In the genomic region with DNA sequence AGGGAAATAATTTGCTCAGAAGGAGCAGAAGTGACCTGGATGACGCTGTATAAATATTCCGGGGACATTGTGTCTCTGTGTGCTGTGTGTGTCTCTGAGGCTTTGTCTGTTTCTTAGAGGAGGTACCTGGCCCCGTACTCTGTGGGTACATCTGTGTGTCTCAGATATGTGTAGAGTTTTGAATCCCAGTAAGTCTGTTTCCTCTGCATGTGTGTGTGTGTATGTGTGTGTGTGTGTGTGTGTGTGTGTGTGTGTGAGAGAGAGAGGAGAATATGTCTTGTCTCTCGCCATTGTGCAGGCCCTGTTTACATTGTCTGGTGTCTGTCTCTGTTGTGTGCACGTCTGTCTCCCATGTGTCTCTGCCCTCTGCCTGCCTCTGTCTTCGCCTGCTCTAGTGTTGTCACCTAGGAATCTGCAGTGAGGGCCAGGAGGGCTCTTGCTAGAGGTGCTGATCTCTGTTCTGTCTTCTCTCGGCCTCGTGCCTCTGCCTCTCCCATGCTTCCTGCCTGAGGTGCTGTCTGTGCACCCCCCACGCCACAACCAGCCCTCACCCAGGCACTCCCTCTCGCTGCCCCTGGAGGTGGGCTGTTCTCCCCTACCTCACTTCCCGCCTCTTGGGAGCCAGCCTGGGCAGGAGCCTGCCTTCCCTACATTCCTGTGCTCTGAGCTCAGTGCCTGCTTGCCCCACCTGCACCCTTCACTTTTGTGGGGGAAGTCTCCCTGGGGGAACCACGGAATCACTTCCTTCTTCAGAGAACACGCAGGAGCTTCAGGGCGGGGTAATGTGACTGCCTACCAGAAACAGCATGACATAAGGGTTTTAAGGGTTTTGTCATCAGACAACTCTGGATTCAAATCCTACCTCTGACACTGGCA, we compare ENCODE assay signal across 1 cellular context.
TF ChIP-seq lines count a peak whose summit lies in the region.

No MANE protein-coding gene starts in this region.

TF ChIP-seq in K562, 482 proteins besides CTCF, POLR2A, EP300 and RAD21 (continued from another document and continues in another):
- TF ChIP-seq, protein P1, sequence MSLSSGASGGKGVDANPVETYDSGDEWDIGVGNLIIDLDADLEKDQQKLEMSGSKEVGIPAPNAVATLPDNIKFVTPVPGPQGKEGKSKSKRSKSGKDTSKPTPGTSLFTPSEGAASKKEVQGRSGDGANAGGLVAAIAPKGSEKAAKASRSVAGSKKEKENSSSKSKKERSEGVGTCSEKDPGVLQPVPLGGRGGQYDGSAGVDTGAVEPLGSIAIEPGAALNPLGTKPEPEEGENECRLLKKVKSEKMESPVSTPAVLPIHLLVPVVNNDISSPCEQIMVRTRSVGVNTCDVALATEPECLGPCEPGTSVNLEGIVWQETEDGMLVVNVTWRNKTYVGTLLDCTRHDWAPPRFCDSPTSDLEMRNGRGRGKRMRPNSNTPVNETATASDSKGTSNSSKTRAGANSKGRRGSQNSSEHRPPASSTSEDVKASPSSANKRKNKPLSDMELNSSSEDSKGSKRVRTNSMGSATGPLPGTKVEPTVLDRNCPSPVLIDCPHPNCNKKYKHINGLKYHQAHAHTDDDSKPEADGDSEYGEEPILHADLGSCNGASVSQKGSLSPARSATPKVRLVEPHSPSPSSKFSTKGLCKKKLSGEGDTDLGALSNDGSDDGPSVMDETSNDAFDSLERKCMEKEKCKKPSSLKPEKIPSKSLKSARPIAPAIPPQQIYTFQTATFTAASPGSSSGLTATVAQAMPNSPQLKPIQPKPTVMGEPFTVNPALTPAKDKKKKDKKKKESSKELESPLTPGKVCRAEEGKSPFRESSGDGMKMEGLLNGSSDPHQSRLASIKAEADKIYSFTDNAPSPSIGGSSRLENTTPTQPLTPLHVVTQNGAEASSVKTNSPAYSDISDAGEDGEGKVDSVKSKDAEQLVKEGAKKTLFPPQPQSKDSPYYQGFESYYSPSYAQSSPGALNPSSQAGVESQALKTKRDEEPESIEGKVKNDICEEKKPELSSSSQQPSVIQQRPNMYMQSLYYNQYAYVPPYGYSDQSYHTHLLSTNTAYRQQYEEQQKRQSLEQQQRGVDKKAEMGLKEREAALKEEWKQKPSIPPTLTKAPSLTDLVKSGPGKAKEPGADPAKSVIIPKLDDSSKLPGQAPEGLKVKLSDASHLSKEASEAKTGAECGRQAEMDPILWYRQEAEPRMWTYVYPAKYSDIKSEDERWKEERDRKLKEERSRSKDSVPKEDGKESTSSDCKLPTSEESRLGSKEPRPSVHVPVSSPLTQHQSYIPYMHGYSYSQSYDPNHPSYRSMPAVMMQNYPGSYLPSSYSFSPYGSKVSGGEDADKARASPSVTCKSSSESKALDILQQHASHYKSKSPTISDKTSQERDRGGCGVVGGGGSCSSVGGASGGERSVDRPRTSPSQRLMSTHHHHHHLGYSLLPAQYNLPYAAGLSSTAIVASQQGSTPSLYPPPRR (CRISPR knock-in tag; IDR thresholded peaks at IDR 0.05; ENCODE audit: borderline replicate concordance) = no peak
- no peak for TF ChIP-seq NRF1 (conservative IDR thresholded peaks at IDR 0.05 in 1 of 2, IDR thresholded peaks at IDR 0.05 in 1 of 2)
- TF ChIP-seq MTF1 (CRISPR knock-in tag; IDR thresholded peaks at IDR 0.05; ENCODE audit: borderline replicate concordance) = no peak
- peak; percentile 62 for TF ChIP-seq ZNF143 (CRISPR knock-in tag; IDR thresholded peaks at IDR 0.05)
- TF ChIP-seq PPARD (CRISPR knock-in tag; IDR thresholded peaks at IDR 0.05) = no peak
- peak; percentile 93; the same call in 1 of the 2 replicates for TF ChIP-seq LARP7 (IDR thresholded peaks at IDR 0.05)
- 0 out of 2 replicates have a peak, but pooled peaks have one; percentile 33 for TF ChIP-seq CXXC5 (CRISPR knock-in tag; IDR thresholded peaks at IDR 0.05)
- peak; percentile 52 for TF ChIP-seq ATF7 (IDR thresholded peaks at IDR 0.05)
- TF ChIP-seq MEF2A (IDR thresholded peaks at IDR 0.05; ENCODE audit: control insufficient read depth, low read depth, low read length) = no peak
- 0 out of 2 replicates have a peak, but pooled peaks have one; percentile 61 for TF ChIP-seq MIER1 (IDR thresholded peaks at IDR 0.05; ENCODE audit: low read depth)
- TF ChIP-seq, protein P2, sequence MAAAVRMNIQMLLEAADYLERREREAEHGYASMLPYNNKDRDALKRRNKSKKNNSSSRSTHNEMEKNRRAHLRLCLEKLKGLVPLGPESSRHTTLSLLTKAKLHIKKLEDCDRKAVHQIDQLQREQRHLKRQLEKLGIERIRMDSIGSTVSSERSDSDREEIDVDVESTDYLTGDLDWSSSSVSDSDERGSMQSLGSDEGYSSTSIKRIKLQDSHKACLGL (CRISPR knock-in tag; IDR thresholded peaks at IDR 0.05; ENCODE audit: borderline replicate concordance, poor library complexity, severe bottlenecking) = no peak
- TF ChIP-seq, protein P3, sequence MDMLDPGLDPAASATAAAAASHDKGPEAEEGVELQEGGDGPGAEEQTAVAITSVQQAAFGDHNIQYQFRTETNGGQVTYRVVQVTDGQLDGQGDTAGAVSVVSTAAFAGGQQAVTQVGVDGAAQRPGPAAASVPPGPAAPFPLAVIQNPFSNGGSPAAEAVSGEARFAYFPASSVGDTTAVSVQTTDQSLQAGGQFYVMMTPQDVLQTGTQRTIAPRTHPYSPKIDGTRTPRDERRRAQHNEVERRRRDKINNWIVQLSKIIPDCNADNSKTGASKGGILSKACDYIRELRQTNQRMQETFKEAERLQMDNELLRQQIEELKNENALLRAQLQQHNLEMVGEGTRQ (CRISPR knock-in tag; IDR thresholded peaks at IDR 0.05) = no peak
- TF ChIP-seq, protein P4, sequence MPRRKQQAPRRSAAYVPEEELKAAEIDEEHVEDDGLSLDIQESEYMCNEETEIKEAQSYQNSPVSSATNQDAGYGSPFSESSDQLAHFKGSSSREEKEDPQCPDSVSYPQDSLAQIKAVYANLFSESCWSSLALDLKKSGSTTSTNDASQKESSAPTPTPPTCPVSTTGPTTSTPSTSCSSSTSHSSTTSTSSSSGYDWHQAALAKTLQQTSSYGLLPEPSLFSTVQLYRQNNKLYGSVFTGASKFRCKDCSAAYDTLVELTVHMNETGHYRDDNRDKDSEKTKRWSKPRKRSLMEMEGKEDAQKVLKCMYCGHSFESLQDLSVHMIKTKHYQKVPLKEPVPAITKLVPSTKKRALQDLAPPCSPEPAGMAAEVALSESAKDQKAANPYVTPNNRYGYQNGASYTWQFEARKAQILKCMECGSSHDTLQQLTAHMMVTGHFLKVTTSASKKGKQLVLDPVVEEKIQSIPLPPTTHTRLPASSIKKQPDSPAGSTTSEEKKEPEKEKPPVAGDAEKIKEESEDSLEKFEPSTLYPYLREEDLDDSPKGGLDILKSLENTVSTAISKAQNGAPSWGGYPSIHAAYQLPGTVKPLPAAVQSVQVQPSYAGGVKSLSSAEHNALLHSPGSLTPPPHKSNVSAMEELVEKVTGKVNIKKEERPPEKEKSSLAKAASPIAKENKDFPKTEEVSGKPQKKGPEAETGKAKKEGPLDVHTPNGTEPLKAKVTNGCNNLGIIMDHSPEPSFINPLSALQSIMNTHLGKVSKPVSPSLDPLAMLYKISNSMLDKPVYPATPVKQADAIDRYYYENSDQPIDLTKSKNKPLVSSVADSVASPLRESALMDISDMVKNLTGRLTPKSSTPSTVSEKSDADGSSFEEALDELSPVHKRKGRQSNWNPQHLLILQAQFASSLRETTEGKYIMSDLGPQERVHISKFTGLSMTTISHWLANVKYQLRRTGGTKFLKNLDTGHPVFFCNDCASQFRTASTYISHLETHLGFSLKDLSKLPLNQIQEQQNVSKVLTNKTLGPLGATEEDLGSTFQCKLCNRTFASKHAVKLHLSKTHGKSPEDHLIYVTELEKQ (CRISPR knock-in tag; IDR thresholded peaks at IDR 0.05) = no peak
- no peak for TF ChIP-seq YBX1 (IDR thresholded peaks at IDR 0.05)
- no peak for TF ChIP-seq FOXJ3 (CRISPR knock-in tag; IDR thresholded peaks at IDR 0.05)
- TF ChIP-seq RFX5 (IDR thresholded peaks at IDR 0.05; ENCODE audit: low read depth, low read length) = no peak
- TF ChIP-seq POLR2AphosphoS5 (IDR thresholded peaks at IDR 0.05; ENCODE audit: control insufficient read depth, insufficient read depth, low read depth, low read length) = no peak
- no peak for TF ChIP-seq CBFA2T2 (conservative IDR thresholded peaks at IDR 0.05)
- no peak for TF ChIP-seq PYGO2 (tag; IDR thresholded peaks at IDR 0.05)
- TF ChIP-seq ERF (CRISPR knock-in tag; IDR thresholded peaks at IDR 0.05) = no peak
- no peak for TF ChIP-seq ZNF561 (CRISPR knock-in tag; conservative IDR thresholded peaks at IDR 0.05)
- TF ChIP-seq LCOR (CRISPR knock-in tag; IDR thresholded peaks at IDR 0.05) = no peak
- TF ChIP-seq, protein P5, sequence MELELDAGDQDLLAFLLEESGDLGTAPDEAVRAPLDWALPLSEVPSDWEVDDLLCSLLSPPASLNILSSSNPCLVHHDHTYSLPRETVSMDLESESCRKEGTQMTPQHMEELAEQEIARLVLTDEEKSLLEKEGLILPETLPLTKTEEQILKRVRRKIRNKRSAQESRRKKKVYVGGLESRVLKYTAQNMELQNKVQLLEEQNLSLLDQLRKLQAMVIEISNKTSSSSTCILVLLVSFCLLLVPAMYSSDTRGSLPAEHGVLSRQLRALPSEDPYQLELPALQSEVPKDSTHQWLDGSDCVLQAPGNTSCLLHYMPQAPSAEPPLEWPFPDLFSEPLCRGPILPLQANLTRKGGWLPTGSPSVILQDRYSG (tag; conservative IDR thresholded peaks at IDR 0.05; ENCODE audit: low read depth) = no peak
- TF ChIP-seq SMAD3 (CRISPR knock-in tag; conservative IDR thresholded peaks at IDR 0.05) = no peak
- no peak for TF ChIP-seq ZNF644 (tag; IDR thresholded peaks at IDR 0.05; ENCODE audit: low read depth)
- no peak for TF ChIP-seq ETS2 (tag; IDR thresholded peaks at IDR 0.05; ENCODE audit: borderline replicate concordance, poor library complexity, severe bottlenecking)
- TF ChIP-seq ZNF589 (CRISPR knock-in tag; IDR thresholded peaks at IDR 0.05; ENCODE audit: low read depth) = no peak
- TF ChIP-seq, protein P6, sequence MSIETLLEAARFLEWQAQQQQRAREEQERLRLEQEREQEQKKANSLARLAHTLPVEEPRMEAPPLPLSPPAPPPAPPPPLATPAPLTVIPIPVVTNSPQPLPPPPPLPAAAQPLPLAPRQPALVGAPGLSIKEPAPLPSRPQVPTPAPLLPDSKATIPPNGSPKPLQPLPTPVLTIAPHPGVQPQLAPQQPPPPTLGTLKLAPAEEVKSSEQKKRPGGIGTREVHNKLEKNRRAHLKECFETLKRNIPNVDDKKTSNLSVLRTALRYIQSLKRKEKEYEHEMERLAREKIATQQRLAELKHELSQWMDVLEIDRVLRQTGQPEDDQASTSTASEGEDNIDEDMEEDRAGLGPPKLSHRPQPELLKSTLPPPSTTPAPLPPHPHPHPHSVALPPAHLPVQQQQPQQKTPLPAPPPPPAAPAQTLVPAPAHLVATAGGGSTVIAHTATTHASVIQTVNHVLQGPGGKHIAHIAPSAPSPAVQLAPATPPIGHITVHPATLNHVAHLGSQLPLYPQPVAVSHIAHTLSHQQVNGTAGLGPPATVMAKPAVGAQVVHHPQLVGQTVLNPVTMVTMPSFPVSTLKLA (conservative IDR thresholded peaks at IDR 0.05) = peak in 1 of 2 experiments; percentile 14; a peak in 1 of 4 replicates
- TF ChIP-seq, protein P7, sequence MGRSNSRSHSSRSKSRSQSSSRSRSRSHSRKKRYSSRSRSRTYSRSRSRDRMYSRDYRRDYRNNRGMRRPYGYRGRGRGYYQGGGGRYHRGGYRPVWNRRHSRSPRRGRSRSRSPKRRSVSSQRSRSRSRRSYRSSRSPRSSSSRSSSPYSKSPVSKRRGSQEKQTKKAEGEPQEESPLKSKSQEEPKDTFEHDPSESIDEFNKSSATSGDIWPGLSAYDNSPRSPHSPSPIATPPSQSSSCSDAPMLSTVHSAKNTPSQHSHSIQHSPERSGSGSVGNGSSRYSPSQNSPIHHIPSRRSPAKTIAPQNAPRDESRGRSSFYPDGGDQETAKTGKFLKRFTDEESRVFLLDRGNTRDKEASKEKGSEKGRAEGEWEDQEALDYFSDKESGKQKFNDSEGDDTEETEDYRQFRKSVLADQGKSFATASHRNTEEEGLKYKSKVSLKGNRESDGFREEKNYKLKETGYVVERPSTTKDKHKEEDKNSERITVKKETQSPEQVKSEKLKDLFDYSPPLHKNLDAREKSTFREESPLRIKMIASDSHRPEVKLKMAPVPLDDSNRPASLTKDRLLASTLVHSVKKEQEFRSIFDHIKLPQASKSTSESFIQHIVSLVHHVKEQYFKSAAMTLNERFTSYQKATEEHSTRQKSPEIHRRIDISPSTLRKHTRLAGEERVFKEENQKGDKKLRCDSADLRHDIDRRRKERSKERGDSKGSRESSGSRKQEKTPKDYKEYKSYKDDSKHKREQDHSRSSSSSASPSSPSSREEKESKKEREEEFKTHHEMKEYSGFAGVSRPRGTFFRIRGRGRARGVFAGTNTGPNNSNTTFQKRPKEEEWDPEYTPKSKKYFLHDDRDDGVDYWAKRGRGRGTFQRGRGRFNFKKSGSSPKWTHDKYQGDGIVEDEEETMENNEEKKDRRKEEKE (IDR thresholded peaks at IDR 0.05; ENCODE audit: borderline replicate concordance in 1 of 2, control insufficient read depth in 1 of 2, low read depth in 2 of 2, low read length in 1 of 2) = no peak
- no peak for TF ChIP-seq ZNF785 (CRISPR knock-in tag; IDR thresholded peaks at IDR 0.05)
- TF ChIP-seq, protein P8, sequence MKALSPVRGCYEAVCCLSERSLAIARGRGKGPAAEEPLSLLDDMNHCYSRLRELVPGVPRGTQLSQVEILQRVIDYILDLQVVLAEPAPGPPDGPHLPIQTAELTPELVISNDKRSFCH (CRISPR knock-in tag; IDR thresholded peaks at IDR 0.05) = no peak
- TF ChIP-seq, protein P8 (tag; IDR thresholded peaks at IDR 0.05) = no peak; the same call in 1 of the 2 replicates
- no peak for TF ChIP-seq PHB2 (IDR thresholded peaks at IDR 0.05; ENCODE audit: low read depth)
- TF ChIP-seq MAZ (CRISPR knock-in tag; conservative IDR thresholded peaks at IDR 0.05 in 1 of 2, IDR thresholded peaks at IDR 0.05 in 1 of 2) = 0 out of 4 replicates have a peak, but pooled peaks of 1 of the 2 experiments have one; percentile 29
- no peak for TF ChIP-seq ZSCAN32 (CRISPR knock-in tag; IDR thresholded peaks at IDR 0.05)
